Comparison of ENCODE assay signal across 14 cellular contexts in genomic region chr1:244815600-244816099, GRCh38. TPM values are rescaled to one million over a fixed set of nuclear protein-coding genes. Genes with fewer than 3 reads are reported as not detected.
DNase-seq lines count a peak whose midpoint lies in the region; ATAC-seq lines count a peak whose summit lies in the region.
"Had no signal": no experiment of that assay in that cellular context is flagged by ENCODE, and none has a peak within 500 bp of the region (broad histone marks: within the 10 kb centered on the region; RNA-seq: fewer than 3 reads in every experiment).

No MANE protein-coding gene starts in this region.

- DNase-seq in activated T-cell treated with anti-CD3 and anti-CD28 coated beads, Interleukin-2, amount 50 U/mL, for 72 hours: no peak
- no peak for DNase-seq in activated T-cell treated with anti-CD3 and anti-CD28 coated beads, Interleukin-2, amount 50 U/mL, for 1 hour
- peak; percentile 88 for DNase-seq in SKM-1 (lab: John Stamatoyannopoulos, UW; ENCODE audit: unreplicated experiment)
- peak; percentile 76 for DNase-seq in iPS DF 6.9 (ENCODE audit: low read depth, low spot score)
- no peak for DNase-seq in amygdala (lab: John Stamatoyannopoulos, UW)
- no peak for DNase-seq in activated naive CD4-positive, alpha-beta T cell treated with Interleukin-2 at 50 U/mL for 16 hours
- no peak for DNase-seq in T1000 (lab: John Stamatoyannopoulos, UW)
- DNase-seq: 8988T, cerebellar nuclear complex, DMS79, gastrocnemius medialis, NCI-H526 had no signal

- no peaks in the 10 kb centered on the region for H3K9me3 ChIP-seq in iPS DF 6.9 (ENCODE audit: control insufficient read depth, insufficient read depth, low read length)
- no peaks in the 10 kb centered on the region for H3K9me3 ChIP-seq in subcutaneous abdominal adipose tissue (ENCODE audit: control insufficient read depth in 5 of 5, low read length in 5 of 5)
- H3K9me3 ChIP-seq: gastrocnemius medialis had no signal

- no CpG with 5 or more reads among the region's 15 CpGs for WGBS in iPS DF 6.9 (ENCODE audit: insufficient coverage, insufficient read length)

- H3K4me3 Mint-ChIP-seq in activated T-cell treated with anti-CD3 and anti-CD28 coated beads, Interleukin-2, amount 50 U/mL, for 72 hours: peak overlapping the region; percentile 11 to 31
- H3K4me3 Mint-ChIP-seq: T-helper 2 cell treated with Interferon-gamma antibody and Interleukin-4, amounts not matched to agents 5 μg/mL and 100 μg/mL, for 36 hours had no signal

- H3K27me3 ChIP-seq in iPS DF 6.9 (ENCODE audit: control insufficient read depth, insufficient read depth, low read length) (no peaks in the 10 kb centered on the region), subcutaneous abdominal adipose tissue (ENCODE audit: control insufficient read depth in 5 of 5, insufficient read depth in 4 of 5, low read length in 5 of 5) (peaks cover 0 to 2% (median 0%) of the 10 kb centered on the region in 5 donors)

- no peaks in the 10 kb centered on the region for H3K36me3 Mint-ChIP-seq in activated T-cell treated with anti-CD3 and anti-CD28 coated beads, Interleukin-2, amount 50 U/mL, for 72 hours (ENCODE audit: insufficient read depth in 2 of 2)

- no peak overlapping the region for H3K27ac ChIP-seq in iPS DF 6.9 (ENCODE audit: low read length)
- no peak overlapping the region for H3K27ac ChIP-seq in subcutaneous abdominal adipose tissue (ENCODE audit: low read depth, low read length)
- H3K27ac ChIP-seq: gastrocnemius medialis had no signal

- H3K9ac ChIP-seq in subcutaneous abdominal adipose tissue (ENCODE audit: low read length in 5 of 5): no peak overlapping the region

- H3K27ac Mint-ChIP-seq in activated T-cell treated with anti-CD3 and anti-CD28 coated beads, Interleukin-2, amount 50 U/mL, for 72 hours: no peak overlapping the region
- H3K27ac Mint-ChIP-seq: T-helper 2 cell treated with Interferon-gamma antibody and Interleukin-4, amounts not matched to agents 5 μg/mL and 100 μg/mL, for 36 hours had no signal

- H3K36me3 ChIP-seq in iPS DF 6.9 (ENCODE audit: control insufficient read depth, insufficient read depth, low read length): no peaks in the 10 kb centered on the region
- no peaks in the 10 kb centered on the region for H3K36me3 ChIP-seq in subcutaneous abdominal adipose tissue (ENCODE audit: control insufficient read depth in 5 of 5, insufficient read depth in 5 of 5, low read length in 5 of 5)
- H3K36me3 ChIP-seq: gastrocnemius medialis had no signal

- H3K4me1 ChIP-seq in iPS DF 6.9 (ENCODE audit: control insufficient read depth, insufficient read depth, low read length): no peaks in the 10 kb centered on the region
- H3K4me1 ChIP-seq in subcutaneous abdominal adipose tissue (ENCODE audit: control insufficient read depth in 5 of 5, insufficient read depth in 5 of 5, low read length in 5 of 5): no peaks in the 10 kb centered on the region
- H3K4me1 ChIP-seq: gastrocnemius medialis had no signal

- no peaks in the 10 kb centered on the region for H3K9me3 Mint-ChIP-seq in activated T-cell treated with anti-CD3 and anti-CD28 coated beads, Interleukin-2, amount 50 U/mL, for 72 hours
- H3K9me3 Mint-ChIP-seq: T-helper 2 cell treated with Interferon-gamma antibody and Interleukin-4, amounts not matched to agents 5 μg/mL and 100 μg/mL, for 36 hours had no signal

- H3K27me3 Mint-ChIP-seq in activated T-cell treated with anti-CD3 and anti-CD28 coated beads, Interleukin-2, amount 50 U/mL, for 72 hours (ENCODE audit: low read depth): peaks cover 21% of the 10 kb centered on the region

- no peak for ATAC-seq in activated T-cell treated with anti-CD3 and anti-CD28 coated beads, Interleukin-2, amount 50 U/mL, for 72 hours (replicated peaks in 1 of 2)
- ATAC-seq: gastrocnemius medialis had no signal

- H3K4me3 ChIP-seq in iPS DF 6.9 (ENCODE audit: low read length) (peak overlapping the region; percentile 26; the same call in 1 of the 2 replicates), subcutaneous abdominal adipose tissue (ENCODE audit: low read depth in 1 of 5, low read length in 5 of 5) (peak overlapping the region in 4 of 5 donors; percentile 34 to 50 (median 42))
- H3K4me3 ChIP-seq: gastrocnemius medialis had no signal

- peaks cover 20% of the 10 kb centered on the region for H3K4me1 Mint-ChIP-seq in activated T-cell treated with anti-CD3 and anti-CD28 coated beads, Interleukin-2, amount 50 U/mL, for 72 hours (ENCODE audit: low read depth)

RNA-seq across cellular contexts. Expression of gene COX20, which starts 19.8 kb away (rescaled TPM):
- 10 to 100 TPM in 1 of 2 donors, 1 to 10 TPM in 1; 9.8 to 12.1 TPM for total RNA-seq in activated T-cell treated with anti-CD3 and anti-CD28 coated beads, Interleukin-2, amount 50 U/mL, for 72 hours

RNA-seq across cellular contexts. Expression of gene HNRNPU, which starts 48.7 kb away (rescaled TPM):
- total RNA-seq in activated T-cell treated with anti-CD3 and anti-CD28 coated beads, Interleukin-2, amount 50 U/mL, for 72 hours: 100 to 1,000 TPM; 310 to 319 TPM

Comparison
In these comparisons a context has a peak if more than half of its experiments do, and no peak if none do; other contexts are left out.
1. DNase-seq: peak in SKM-1 (single experiment) and iPS DF 6.9 (single experiment); none in activated T-cell treated with anti-CD3 and anti-CD28 coated beads, Interleukin-2, amount 50 U/mL, for 72 hours (0 of 2), activated T-cell treated with anti-CD3 and anti-CD28 coated beads, Interleukin-2, amount 50 U/mL, for 1 hour (single experiment), amygdala (0 of 56), activated naive CD4-positive, alpha-beta T cell treated with Interleukin-2 at 50 U/mL for 16 hours (single experiment) and T1000 (single experiment).